ENCODE assay signal across 19 cellular contexts in genomic region chr6:168825226-168826077, GRCh38.
"Had no signal": no experiment of that assay in that cellular context is flagged by ENCODE, and none has a peak within 500 bp of the region (broad histone marks: within the 10 kb centered on the region; RNA-seq: fewer than 3 reads in every experiment).

No MANE protein-coding gene starts in this region.

- H3K9me3 ChIP-seq: adrenal gland had no signal

- H3K36me3 ChIP-seq: adrenal gland had no signal

- H3K4me3 Mint-ChIP-seq: activated CD4-positive, alpha-beta T cell treated with anti-CD3 and anti-CD28 coated beads for 36 hours; activated CD8-positive, alpha-beta T cell treated with anti-CD3 and anti-CD28 coated beads for 36 hours; activated naive CD8-positive, alpha-beta T cell treated with anti-CD3 and anti-CD28 coated beads, Interleukin-2, amount 10 ng/mL, durations not matched to agents 7 days and 5 days; T-cell had no signal

- H3K36me3 Mint-ChIP-seq: activated naive CD8-positive, alpha-beta T cell treated with anti-CD3 and anti-CD28 coated beads, Interleukin-2, amount 10 ng/mL, durations not matched to agents 7 days and 5 days; T-cell had no signal

- H3K27me3 ChIP-seq: adrenal gland had no signal

- H3K27me3 Mint-ChIP-seq: activated CD4-positive, alpha-beta T cell treated with anti-CD3 and anti-CD28 coated beads for 36 hours; activated CD8-positive, alpha-beta T cell treated with anti-CD3 and anti-CD28 coated beads for 36 hours; activated naive CD8-positive, alpha-beta T cell treated with anti-CD3 and anti-CD28 coated beads, Interleukin-2, amount 10 ng/mL, durations not matched to agents 7 days and 5 days; T-cell had no signal

- H3K4me1 ChIP-seq: adrenal gland had no signal

- ATAC-seq: activated CD4-positive, alpha-beta T cell treated with anti-CD3 and anti-CD28 coated beads for 36 hours; activated CD8-positive, alpha-beta T cell treated with anti-CD3 and anti-CD28 coated beads for 36 hours; T-cell had no signal

- H3K4me3 ChIP-seq: adrenal gland, PC-9, SK-N-MC had no signal

- DNase-seq: activated CD4-positive, alpha-beta T cell treated with anti-CD3 and anti-CD28 coated beads for 36 hours; activated CD4-positive, alpha-beta T cell treated with anti-CD3 and anti-CD28 coated beads, Interleukin-2, amount 50 U/mL, for 1 hour; activated CD8-positive, alpha-beta memory T cell treated with anti-CD3 and anti-CD28 coated beads, Interleukin-2, amount 50 U/mL, for 48 hours; activated CD8-positive, alpha-beta T cell treated with anti-CD3 and anti-CD28 coated beads for 36 hours; activated naive CD4-positive, alpha-beta T cell treated with anti-CD3 and anti-CD28 coated beads, Interleukin-2, amount 50 U/mL, for 16 hours; activated naive CD8-positive, alpha-beta T cell treated with anti-CD3 and anti-CD28 coated beads, Interleukin-2, amount 10 ng/mL, durations not matched to agents 7 days and 5 days; activated T-cell treated with anti-CD3 and anti-CD28 coated beads, Interleukin-2, amount 50 U/mL, for 1 hour; adrenal gland; anterior cingulate cortex; MM.1S; NCI-H1436; NCI-H1694 treated with DMSO at 0.1 percent for 48 hours; NCI-H446; PC-9; SIG-M5; T-cell; T-helper 2 cell had no signal

- H3K4me2 ChIP-seq: KMS-11, PC-9 had no signal

- H3K9ac ChIP-seq: KMS-11 had no signal

- H3K27ac ChIP-seq: adrenal gland, KMS-11, PC-9, SK-N-MC had no signal

- H3K9me3 Mint-ChIP-seq: activated CD8-positive, alpha-beta T cell treated with anti-CD3 and anti-CD28 coated beads for 36 hours; activated naive CD8-positive, alpha-beta T cell treated with anti-CD3 and anti-CD28 coated beads, Interleukin-2, amount 10 ng/mL, durations not matched to agents 7 days and 5 days; T-cell had no signal

- H3K4me1 Mint-ChIP-seq: activated CD4-positive, alpha-beta T cell treated with anti-CD3 and anti-CD28 coated beads for 36 hours; activated naive CD8-positive, alpha-beta T cell treated with anti-CD3 and anti-CD28 coated beads, Interleukin-2, amount 10 ng/mL, durations not matched to agents 7 days and 5 days; T-cell had no signal

- H2AFZ ChIP-seq: PC-9 had no signal

- H3K27ac Mint-ChIP-seq: activated CD4-positive, alpha-beta T cell treated with anti-CD3 and anti-CD28 coated beads for 36 hours; activated CD8-positive, alpha-beta T cell treated with anti-CD3 and anti-CD28 coated beads for 36 hours; activated naive CD8-positive, alpha-beta T cell treated with anti-CD3 and anti-CD28 coated beads, Interleukin-2, amount 10 ng/mL, durations not matched to agents 7 days and 5 days; T-cell had no signal
